Comparison of ENCODE assay signal across 1 cellular context in the genomic region with DNA sequence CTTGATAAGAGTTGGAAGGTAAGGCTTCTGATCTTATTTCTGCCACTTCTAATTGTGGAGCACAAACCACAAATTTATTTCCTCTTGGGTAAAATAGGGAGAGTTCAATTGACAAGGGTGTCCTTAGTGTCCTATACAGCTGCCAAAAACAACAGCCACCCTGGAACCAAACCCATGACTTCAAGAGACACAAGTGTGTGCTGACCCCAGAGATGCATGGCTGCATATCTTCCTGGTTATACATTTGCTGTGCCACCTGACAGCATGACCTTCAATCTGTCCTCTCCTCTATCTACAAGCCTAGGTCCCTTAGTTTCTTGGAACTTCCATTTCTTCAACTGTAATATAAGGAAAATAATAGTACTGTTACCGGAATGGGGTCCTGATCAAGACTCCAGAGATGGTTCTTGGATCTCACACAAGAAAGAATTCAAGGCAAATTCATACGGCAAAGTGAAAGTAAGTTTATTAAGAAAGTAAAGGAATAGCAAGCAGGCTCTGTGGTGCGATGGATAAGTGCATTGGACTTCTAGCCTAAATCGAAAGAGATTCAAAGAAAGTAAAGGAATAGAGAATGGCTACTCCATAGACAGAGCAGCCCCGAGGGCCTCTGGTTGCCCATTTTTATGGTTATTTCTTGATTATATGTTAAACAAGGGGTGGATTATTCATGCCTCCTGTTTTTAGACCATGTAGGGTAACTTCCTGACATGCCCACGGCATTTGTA.
TF ChIP-seq lines count a peak whose summit lies in the region.

No MANE protein-coding gene starts in this region.

TF ChIP-seq in HepG2, 621 proteins besides CTCF, POLR2A, EP300 and RAD21:
- TF ChIP-seq ZSCAN30 (CRISPR knock-in tag; IDR thresholded peaks at IDR 0.05) (no peak), ZNF468 (CRISPR knock-in tag; IDR thresholded peaks at IDR 0.05) (no peak)
- TF ChIP-seq, protein P1, sequence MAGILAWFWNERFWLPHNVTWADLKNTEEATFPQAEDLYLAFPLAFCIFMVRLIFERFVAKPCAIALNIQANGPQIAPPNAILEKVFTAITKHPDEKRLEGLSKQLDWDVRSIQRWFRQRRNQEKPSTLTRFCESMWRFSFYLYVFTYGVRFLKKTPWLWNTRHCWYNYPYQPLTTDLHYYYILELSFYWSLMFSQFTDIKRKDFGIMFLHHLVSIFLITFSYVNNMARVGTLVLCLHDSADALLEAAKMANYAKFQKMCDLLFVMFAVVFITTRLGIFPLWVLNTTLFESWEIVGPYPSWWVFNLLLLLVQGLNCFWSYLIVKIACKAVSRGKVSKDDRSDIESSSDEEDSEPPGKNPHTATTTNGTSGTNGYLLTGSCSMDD (CRISPR knock-in tag; IDR thresholded peaks at IDR 0.05), result no peak
